In the genomic region with DNA sequence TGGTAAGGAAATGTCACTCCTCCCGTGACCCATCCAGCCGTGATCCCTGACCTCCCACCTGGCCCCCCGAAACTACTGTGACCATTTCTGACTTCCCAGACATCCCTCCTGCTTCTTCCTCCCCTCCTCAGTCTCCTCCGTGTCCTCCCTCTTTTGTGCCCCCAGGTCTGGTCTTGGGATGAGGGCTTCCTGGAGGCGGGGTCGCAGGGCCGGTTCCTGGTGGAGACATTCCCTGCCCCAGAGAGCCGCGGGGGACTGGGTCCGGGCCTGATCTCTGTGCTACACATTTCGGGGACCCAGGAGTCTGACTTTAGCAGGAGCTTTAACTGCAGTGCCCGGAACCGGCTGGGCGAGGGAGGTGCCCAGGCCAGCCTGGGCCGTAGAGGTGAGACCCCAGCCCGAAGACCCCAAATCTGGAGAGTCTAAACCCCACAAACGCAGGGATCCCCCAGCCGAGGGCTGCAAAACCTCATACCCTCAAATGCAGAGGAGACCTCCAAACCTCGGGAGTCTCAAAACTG, we compare ENCODE assay signal across 1 cellular context.
TF ChIP-seq lines count a peak whose summit lies in the region.

No MANE protein-coding gene starts in this region.

TF ChIP-seq in HEK293, 187 proteins besides CTCF, POLR2A, EP300 and RAD21:
- TF ChIP-seq ZNF48 (tag by site-specific recombination; IDR thresholded peaks at IDR 0.05), result no peak
- no peak for TF ChIP-seq ZNF404 (tag by site-specific recombination; IDR thresholded peaks at IDR 0.05)
- TF ChIP-seq, protein P1, sequence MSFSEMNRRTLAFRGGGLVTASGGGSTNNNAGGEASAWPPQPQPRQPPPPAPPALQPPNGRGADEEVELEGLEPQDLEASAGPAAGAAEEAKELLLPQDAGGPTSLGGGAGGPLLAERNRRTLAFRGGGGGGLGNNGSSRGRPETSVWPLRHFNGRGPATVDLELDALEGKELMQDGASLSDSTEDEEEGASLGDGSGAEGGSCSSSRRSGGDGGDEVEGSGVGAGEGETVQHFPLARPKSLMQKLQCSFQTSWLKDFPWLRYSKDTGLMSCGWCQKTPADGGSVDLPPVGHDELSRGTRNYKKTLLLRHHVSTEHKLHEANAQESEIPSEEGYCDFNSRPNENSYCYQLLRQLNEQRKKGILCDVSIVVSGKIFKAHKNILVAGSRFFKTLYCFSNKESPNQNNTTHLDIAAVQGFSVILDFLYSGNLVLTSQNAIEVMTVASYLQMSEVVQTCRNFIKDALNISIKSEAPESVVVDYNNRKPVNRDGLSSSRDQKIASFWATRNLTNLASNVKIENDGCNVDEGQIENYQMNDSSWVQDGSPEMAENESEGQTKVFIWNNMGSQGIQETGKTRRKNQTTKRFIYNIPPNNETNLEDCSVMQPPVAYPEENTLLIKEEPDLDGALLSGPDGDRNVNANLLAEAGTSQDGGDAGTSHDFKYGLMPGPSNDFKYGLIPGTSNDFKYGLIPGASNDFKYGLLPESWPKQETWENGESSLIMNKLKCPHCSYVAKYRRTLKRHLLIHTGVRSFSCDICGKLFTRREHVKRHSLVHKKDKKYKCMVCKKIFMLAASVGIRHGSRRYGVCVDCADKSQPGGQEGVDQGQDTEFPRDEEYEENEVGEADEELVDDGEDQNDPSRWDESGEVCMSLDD (tag by site-specific recombination; IDR thresholded peaks at IDR 0.05), result 0 out of 2 replicates have a peak, but pooled peaks have one; percentile 31
- TF ChIP-seq SP2 (tag by site-specific recombination; IDR thresholded peaks at IDR 0.05), result peak; percentile 30; the same call in 1 of the 2 replicates
- TF ChIP-seq ZEB2 (tag by site-specific recombination; IDR thresholded peaks at IDR 0.05), result no peak
- peak; percentile 40; the same call in 1 of the 2 replicates for TF ChIP-seq BCL11B (tag by site-specific recombination; IDR thresholded peaks at IDR 0.05; ENCODE audit: low read depth)
- TF ChIP-seq KLF8 (tag by site-specific recombination; IDR thresholded peaks at IDR 0.05), result no peak
- TF ChIP-seq, protein P2, sequence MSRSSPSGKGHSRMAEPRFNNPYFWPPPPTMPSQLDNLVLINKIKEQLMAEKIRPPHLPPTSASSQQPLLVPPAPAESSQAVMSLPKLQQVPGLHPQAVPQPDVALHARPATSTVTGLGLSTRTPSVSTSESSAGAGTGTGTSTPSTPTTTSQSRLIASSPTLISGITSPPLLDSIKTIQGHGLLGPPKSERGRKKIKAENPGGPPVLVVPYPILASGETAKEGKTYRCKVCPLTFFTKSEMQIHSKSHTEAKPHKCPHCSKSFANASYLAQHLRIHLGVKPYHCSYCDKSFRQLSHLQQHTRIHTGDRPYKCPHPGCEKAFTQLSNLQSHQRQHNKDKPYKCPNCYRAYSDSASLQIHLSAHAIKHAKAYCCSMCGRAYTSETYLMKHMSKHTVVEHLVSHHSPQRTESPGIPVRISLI (tag by site-specific recombination; IDR thresholded peaks at IDR 0.05), result no peak
- TF ChIP-seq ZNF37A (tag by site-specific recombination; IDR thresholded peaks at IDR 0.05), result no peak
- no peak for TF ChIP-seq SP7 (tag by site-specific recombination; IDR thresholded peaks at IDR 0.05)
- peak; percentile 42; the same call in 1 of the 2 replicates for TF ChIP-seq BCL11A (tag by site-specific recombination; IDR thresholded peaks at IDR 0.05; ENCODE audit: low read depth)
- TF ChIP-seq ZFHX2 (tag by site-specific recombination; conservative IDR thresholded peaks at IDR 0.05), result no peak
- TF ChIP-seq ZNF549 (tag by site-specific recombination; IDR thresholded peaks at IDR 0.05), result no peak
- TF ChIP-seq GLIS2 (tag by site-specific recombination; IDR thresholded peaks at IDR 0.05), result 0 out of 2 replicates have a peak, but pooled peaks have one; percentile 10
- TF ChIP-seq, protein P3, sequence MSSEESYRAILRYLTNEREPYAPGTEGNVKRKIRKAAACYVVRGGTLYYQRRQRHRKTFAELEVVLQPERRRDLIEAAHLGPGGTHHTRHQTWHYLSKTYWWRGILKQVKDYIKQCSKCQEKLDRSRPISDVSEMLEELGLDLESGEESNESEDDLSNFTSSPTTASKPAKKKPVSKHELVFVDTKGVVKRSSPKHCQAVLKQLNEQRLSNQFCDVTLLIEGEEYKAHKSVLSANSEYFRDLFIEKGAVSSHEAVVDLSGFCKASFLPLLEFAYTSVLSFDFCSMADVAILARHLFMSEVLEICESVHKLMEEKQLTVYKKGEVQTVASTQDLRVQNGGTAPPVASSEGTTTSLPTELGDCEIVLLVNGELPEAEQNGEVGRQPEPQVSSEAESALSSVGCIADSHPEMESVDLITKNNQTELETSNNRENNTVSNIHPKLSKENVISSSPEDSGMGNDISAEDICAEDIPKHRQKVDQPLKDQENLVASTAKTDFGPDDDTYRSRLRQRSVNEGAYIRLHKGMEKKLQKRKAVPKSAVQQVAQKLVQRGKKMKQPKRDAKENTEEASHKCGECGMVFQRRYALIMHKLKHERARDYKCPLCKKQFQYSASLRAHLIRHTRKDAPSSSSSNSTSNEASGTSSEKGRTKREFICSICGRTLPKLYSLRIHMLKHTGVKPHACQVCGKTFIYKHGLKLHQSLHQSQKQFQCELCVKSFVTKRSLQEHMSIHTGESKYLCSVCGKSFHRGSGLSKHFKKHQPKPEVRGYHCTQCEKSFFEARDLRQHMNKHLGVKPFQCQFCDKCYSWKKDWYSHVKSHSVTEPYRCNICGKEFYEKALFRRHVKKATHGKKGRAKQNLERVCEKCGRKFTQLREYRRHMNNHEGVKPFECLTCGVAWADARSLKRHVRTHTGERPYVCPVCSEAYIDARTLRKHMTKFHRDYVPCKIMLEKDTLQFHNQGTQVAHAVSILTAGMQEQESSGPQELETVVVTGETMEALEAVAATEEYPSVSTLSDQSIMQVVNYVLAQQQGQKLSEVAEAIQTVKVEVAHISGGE (tag by site-specific recombination; conservative IDR thresholded peaks at IDR 0.05; ENCODE audit: low read depth), result no peak
- no peak for TF ChIP-seq ZXDB (tag by site-specific recombination; IDR thresholded peaks at IDR 0.05)
- no peak for TF ChIP-seq ZFP41 (tag by site-specific recombination; IDR thresholded peaks at IDR 0.05; ENCODE audit: borderline replicate concordance)
- no peak for TF ChIP-seq ZBTB20 (tag by site-specific recombination; IDR thresholded peaks at IDR 0.05)
- no peak for TF ChIP-seq ZNF544 (tag by site-specific recombination; IDR thresholded peaks at IDR 0.05)
